In the genomic region with DNA sequence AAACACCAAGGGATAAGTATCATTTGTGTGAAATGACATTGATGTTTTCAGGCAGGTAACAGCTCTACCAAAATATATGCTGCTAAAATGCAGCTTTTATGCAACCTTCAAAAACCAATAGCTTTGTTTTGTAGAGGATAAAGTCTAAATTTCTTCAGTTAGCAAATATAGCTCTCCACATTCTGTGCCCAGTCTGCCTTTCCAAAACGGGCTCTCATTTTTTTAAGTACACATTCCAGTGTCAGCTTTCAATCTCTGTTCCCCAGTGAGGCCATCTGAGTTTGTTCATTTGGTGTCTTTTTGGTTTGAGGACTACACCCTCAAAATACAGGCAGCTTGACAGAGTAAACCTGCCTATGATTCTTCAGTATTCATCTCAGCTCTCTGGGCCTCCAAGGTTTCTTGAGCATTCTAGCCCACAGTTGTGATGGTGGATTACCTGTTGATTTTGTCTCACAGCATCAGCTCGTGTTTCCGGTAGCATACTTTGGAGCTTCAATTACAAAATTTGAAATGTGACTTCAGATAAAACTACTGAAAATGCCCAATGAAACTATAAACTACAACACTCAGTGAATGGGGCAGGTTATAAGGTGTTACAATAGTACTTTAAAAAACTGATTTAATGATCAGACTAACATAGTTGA, we compare ENCODE assay signal across 1 cellular context.
TF ChIP-seq lines count a peak whose summit lies in the region.

No MANE protein-coding gene starts in this region.

TF ChIP-seq in GM12878, 131 proteins besides CTCF, POLR2A, EP300 and RAD21 (continued from another document):
- TF ChIP-seq IKZF1 (conservative IDR thresholded peaks at IDR 0.05), result no peak
- TF ChIP-seq, protein P1, sequence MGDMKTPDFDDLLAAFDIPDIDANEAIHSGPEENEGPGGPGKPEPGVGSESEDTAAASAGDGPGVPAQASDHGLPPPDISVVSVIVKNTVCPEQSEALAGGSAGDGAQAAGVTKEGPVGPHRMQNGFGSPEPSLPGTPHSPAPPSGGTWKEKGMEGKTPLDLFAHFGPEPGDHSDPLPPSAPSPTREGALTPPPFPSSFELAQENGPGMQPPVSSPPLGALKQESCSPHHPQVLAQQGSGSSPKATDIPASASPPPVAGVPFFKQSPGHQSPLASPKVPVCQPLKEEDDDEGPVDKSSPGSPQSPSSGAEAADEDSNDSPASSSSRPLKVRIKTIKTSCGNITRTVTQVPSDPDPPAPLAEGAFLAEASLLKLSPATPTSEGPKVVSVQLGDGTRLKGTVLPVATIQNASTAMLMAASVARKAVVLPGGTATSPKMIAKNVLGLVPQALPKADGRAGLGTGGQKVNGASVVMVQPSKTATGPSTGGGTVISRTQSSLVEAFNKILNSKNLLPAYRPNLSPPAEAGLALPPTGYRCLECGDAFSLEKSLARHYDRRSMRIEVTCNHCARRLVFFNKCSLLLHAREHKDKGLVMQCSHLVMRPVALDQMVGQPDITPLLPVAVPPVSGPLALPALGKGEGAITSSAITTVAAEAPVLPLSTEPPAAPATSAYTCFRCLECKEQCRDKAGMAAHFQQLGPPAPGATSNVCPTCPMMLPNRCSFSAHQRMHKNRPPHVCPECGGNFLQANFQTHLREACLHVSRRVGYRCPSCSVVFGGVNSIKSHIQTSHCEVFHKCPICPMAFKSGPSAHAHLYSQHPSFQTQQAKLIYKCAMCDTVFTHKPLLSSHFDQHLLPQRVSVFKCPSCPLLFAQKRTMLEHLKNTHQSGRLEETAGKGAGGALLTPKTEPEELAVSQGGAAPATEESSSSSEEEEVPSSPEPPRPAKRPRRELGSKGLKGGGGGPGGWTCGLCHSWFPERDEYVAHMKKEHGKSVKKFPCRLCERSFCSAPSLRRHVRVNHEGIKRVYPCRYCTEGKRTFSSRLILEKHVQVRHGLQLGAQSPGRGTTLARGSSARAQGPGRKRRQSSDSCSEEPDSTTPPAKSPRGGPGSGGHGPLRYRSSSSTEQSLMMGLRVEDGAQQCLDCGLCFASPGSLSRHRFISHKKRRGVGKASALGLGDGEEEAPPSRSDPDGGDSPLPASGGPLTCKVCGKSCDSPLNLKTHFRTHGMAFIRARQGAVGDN (IDR thresholded peaks at IDR 0.05), result no peak
- no peak for TF ChIP-seq SPI1 (IDR thresholded peaks at IDR 0.05; ENCODE audit: borderline replicate concordance, insufficient read depth, low read depth, low read length)
- TF ChIP-seq YY1 (IDR thresholded peaks at IDR 0.05; ENCODE audit: low read depth, low read length), result no peak
- TF ChIP-seq, protein P2, sequence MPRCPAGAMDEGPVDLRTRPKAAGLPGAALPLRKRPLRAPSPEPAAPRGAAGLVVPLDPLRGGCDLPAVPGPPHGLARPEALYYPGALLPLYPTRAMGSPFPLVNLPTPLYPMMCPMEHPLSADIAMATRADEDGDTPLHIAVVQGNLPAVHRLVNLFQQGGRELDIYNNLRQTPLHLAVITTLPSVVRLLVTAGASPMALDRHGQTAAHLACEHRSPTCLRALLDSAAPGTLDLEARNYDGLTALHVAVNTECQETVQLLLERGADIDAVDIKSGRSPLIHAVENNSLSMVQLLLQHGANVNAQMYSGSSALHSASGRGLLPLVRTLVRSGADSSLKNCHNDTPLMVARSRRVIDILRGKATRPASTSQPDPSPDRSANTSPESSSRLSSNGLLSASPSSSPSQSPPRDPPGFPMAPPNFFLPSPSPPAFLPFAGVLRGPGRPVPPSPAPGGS (IDR thresholded peaks at IDR 0.05; ENCODE audit: borderline replicate concordance, insufficient read depth, low read depth, low read length, poor library complexity, severe bottlenecking), result no peak
- TF ChIP-seq, protein P3, sequence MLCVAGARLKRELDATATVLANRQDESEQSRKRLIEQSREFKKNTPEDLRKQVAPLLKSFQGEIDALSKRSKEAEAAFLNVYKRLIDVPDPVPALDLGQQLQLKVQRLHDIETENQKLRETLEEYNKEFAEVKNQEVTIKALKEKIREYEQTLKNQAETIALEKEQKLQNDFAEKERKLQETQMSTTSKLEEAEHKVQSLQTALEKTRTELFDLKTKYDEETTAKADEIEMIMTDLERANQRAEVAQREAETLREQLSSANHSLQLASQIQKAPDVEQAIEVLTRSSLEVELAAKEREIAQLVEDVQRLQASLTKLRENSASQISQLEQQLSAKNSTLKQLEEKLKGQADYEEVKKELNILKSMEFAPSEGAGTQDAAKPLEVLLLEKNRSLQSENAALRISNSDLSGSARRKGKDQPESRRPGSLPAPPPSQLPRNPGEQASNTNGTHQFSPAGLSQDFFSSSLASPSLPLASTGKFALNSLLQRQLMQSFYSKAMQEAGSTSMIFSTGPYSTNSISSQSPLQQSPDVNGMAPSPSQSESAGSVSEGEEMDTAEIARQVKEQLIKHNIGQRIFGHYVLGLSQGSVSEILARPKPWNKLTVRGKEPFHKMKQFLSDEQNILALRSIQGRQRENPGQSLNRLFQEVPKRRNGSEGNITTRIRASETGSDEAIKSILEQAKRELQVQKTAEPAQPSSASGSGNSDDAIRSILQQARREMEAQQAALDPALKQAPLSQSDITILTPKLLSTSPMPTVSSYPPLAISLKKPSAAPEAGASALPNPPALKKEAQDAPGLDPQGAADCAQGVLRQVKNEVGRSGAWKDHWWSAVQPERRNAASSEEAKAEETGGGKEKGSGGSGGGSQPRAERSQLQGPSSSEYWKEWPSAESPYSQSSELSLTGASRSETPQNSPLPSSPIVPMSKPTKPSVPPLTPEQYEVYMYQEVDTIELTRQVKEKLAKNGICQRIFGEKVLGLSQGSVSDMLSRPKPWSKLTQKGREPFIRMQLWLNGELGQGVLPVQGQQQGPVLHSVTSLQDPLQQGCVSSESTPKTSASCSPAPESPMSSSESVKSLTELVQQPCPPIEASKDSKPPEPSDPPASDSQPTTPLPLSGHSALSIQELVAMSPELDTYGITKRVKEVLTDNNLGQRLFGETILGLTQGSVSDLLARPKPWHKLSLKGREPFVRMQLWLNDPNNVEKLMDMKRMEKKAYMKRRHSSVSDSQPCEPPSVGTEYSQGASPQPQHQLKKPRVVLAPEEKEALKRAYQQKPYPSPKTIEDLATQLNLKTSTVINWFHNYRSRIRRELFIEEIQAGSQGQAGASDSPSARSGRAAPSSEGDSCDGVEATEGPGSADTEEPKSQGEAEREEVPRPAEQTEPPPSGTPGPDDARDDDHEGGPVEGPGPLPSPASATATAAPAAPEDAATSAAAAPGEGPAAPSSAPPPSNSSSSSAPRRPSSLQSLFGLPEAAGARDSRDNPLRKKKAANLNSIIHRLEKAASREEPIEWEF (IDR thresholded peaks at IDR 0.05; ENCODE audit: insufficient replicate concordance, low read depth, low read length), result no peak
- TF ChIP-seq SMARCA5 (IDR thresholded peaks at IDR 0.05), result no peak
- TF ChIP-seq MEF2B (IDR thresholded peaks at IDR 0.05; ENCODE audit: partially characterized antibody, poor library complexity, severe bottlenecking), result no peak
